In the genomic region with DNA sequence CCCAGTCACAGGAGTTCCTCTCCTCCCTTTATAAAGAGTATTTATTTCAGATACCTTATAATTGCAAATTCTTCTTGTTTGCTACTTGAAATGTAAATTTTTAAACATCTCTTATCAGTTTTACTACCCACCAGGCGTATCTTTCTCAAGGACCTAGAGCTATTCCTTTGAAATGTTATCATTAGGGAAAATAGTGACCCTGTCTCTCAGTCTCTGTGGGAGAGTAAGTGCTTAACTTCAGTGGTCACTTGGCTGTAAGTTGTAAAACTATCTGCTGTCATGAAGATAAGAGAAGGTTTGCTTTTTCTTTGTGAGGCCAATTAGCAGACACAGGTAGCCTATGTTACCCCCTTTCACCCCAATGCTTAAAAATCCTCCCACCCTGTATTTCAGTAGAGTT, we compare ENCODE assay signal across 1 cellular context.
TF ChIP-seq lines count a peak whose summit lies in the region.

No MANE protein-coding gene starts in this region.

TF ChIP-seq in H1, 55 proteins besides CTCF, POLR2A, EP300 and RAD21:
- TF ChIP-seq JUN (IDR thresholded peaks at IDR 0.05; ENCODE audit: low read depth, low read length) (no peak), SIX5 (IDR thresholded peaks at IDR 0.05; ENCODE audit: low read depth, low read length) (no peak), JUND (IDR thresholded peaks at IDR 0.05; ENCODE audit: low read length) (no peak), SP4 (IDR thresholded peaks at IDR 0.05; ENCODE audit: low read length) (no peak), SAP30 (IDR thresholded peaks at IDR 0.05; ENCODE audit: insufficient read depth, insufficient replicate concordance, low read length) (no peak), POU5F1 (IDR thresholded peaks at IDR 0.05; ENCODE audit: low read depth, low read length) (no peak), ZNF274 (IDR thresholded peaks at IDR 0.05; ENCODE audit: borderline replicate concordance, extremely low read depth, low read length) (no peak), SRF (IDR thresholded peaks at IDR 0.05; ENCODE audit: low read depth, low read length) (no peak), YY1 (IDR thresholded peaks at IDR 0.05; ENCODE audit: low read depth, low read length) (no peak), KDM4A (IDR thresholded peaks at IDR 0.05; ENCODE audit: low read depth, low read length, severe bottlenecking) (no peak), CHD1 (IDR thresholded peaks at IDR 0.05; ENCODE audit: low read depth, low read length) (no peak)
